Comparison of ENCODE assay signal across 16 cellular contexts in the genomic region with DNA sequence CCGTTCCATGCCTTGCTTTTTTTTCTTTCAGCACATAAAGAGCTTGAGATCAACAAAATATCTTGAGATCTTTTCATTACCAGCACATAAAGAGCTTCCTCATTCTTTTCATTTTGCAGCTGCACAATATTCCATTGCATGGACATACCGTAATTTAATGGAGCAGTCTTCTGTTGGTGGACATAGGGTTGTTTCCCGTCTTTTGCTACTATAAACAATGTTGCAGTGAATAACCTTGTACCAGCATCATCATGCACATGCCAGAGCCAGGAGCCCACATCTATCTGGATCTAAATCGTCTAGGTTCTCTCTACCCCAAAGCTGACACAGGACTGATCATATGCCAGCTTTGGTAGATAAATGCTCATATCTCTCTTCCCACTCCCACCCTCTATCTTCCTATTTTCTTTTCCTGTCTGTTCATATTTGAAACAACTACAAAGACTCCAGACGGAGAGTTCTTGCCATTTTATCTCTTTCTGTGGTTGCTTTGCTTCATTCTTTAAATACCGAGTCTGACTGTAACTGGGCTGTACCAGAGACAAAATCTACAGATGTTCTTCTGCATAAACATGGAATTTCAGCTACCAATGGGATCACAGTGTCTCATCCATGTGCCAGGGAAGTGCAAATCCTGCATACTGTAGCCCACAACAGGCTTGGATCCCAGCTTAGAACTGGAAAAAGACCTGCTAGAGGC. TPM values are rescaled to one million over a fixed set of nuclear protein-coding genes. Genes with fewer than 3 reads are reported as not detected.
DNase-seq lines count a peak whose midpoint lies in the region; ATAC-seq and TF ChIP-seq lines count a peak whose summit lies in the region.
"Had no signal": no experiment of that assay in that cellular context is flagged by ENCODE, and none has a peak within 500 bp of the region (broad histone marks: within the 10 kb centered on the region; RNA-seq: fewer than 3 reads in every experiment).

No MANE protein-coding gene starts in this region.

- H3K4me1 ChIP-seq in mesodermal cell (ENCODE audit: control insufficient read depth, insufficient read depth, low read length, poor library complexity, severe bottlenecking) (peaks cover 45% of the 10 kb centered on the region), stomach (peaks cover 20 to 39% (median 25%) of the 10 kb centered on the region in 4 donors)

- 85 to 88% methylated on average over 5 to 6 of the region's 6 CpGs for WGBS in mesodermal cell (ENCODE audit: insufficient coverage in 2 of 2), 2 experiments
- WGBS in stomach, 5 donors = 60 to 74% (median 64%) methylated on average over 6 of the region's 6 CpGs

- CTCF ChIA-PET in AG04450 (lab: Charles Lee) = interaction anchor here (1.0 to 1.4 kb wide), 4 partner anchors 37 to 172 kb away, joined by 3 to 5 read pairs (median 4); no protein-coding TSS in a partner anchor
- CTCF ChIA-PET in activated naive CD4-positive, alpha-beta T cell treated with anti-CD3 and anti-CD28 coated beads for 36 hours (lab: Charles Lee) = no interaction called here
- CTCF ChIA-PET in WTC11 (lab: Charles Lee) = no interaction called here

- H3K9me3 ChIP-seq in AG04450 (ENCODE audit: control insufficient read depth, insufficient read depth, low read length) = peaks cover 4% of the 10 kb centered on the region; the same call in 1 of the 2 replicates
- H3K9me3 ChIP-seq in mesodermal cell (ENCODE audit: control insufficient read depth, low read length) = peaks cover 6% of the 10 kb centered on the region
- H3K9me3 ChIP-seq in stomach = no peaks in the 10 kb centered on the region
- H3K9me3 ChIP-seq: ascending aorta, spleen had no signal

- no peak for TF ChIP-seq CTCF in AG04450 (IDR thresholded peaks at IDR 0.05; ENCODE audit: low read depth, low read length)
- TF ChIP-seq CTCF in HFFc6 (IDR thresholded peaks at IDR 0.05) = no peak
- no peak for TF ChIP-seq CTCF in brain (conservative IDR thresholded peaks at IDR 0.05)
- no peak for TF ChIP-seq CTCF in WTC11 (IDR thresholded peaks at IDR 0.05)
- TF ChIP-seq CTCF in stomach (IDR thresholded peaks at IDR 0.05) = no peak

- peak overlapping the region; percentile 68 for H3K27ac Mint-ChIP-seq in HFFc6
- H3K27ac Mint-ChIP-seq in brain = peak overlapping the region in 3 of 5 experiments; percentile 12 to 64 (median 40)
- H3K27ac Mint-ChIP-seq in activated naive CD4-positive, alpha-beta T cell treated with anti-CD3 and anti-CD28 coated beads for 36 hours = no peak overlapping the region
- no peak overlapping the region for H3K27ac Mint-ChIP-seq in WTC11
- H3K27ac Mint-ChIP-seq: CD8-positive, alpha-beta T cell; stimulated activated effector memory CD8-positive, alpha-beta T cell treated with anti-CD3 and anti-CD28 coated beads, Interleukin-12 subunit alpha, Interleukin-12 subunit beta, amount 100 ng/mL, for 72 hours had no signal

- H3K4me1 Mint-ChIP-seq in HFFc6 (ENCODE audit: low read depth) (peaks cover 73% of the 10 kb centered on the region), brain (peaks cover 42% of the 10 kb centered on the region), WTC11 (peaks cover 35% of the 10 kb centered on the region)
- peaks cover 22% of the 10 kb centered on the region for H3K4me1 Mint-ChIP-seq in activated naive CD4-positive, alpha-beta T cell treated with anti-CD3 and anti-CD28 coated beads for 36 hours (ENCODE audit: low read depth)

- H3K36me3 Mint-ChIP-seq in HFFc6 (ENCODE audit: low read depth) (no peaks in the 10 kb centered on the region), brain (no peaks in the 10 kb centered on the region), WTC11 (no peaks in the 10 kb centered on the region)
- no peaks in the 10 kb centered on the region for H3K36me3 Mint-ChIP-seq in activated naive CD4-positive, alpha-beta T cell treated with anti-CD3 and anti-CD28 coated beads for 36 hours (ENCODE audit: low read depth)

- peak; percentile 84 for DNase-seq in AG04450 (ENCODE audit: low read depth, low spot score)
- peak; percentile 89 for DNase-seq in HFFc6
- no peak for DNase-seq in inferior parietal cortex (ENCODE audit: extremely low spot score)
- DNase-seq in activated naive CD4-positive, alpha-beta T cell treated with anti-CD3 and anti-CD28 coated beads for 36 hours = no peak
- DNase-seq in WTC11 (ENCODE audit: low spot score) = no peak
- no peak for DNase-seq in stomach
- DNase-seq: CD8-positive, alpha-beta T cell; NCI-H2227 treated with DMSO at 0.1 percent for 48 hours; SHP77 treated with DMSO at 0.1 percent for 48 hours; spleen had no signal

- POLR2A ChIA-PET in AG04450 (lab: Yijun Ruan, JAX) = interaction anchor here (0.6 to 1.3 kb wide), 3 partner anchors 15 to 69 kb away, joined by 3 to 10 read pairs (median 8); no protein-coding TSS in a partner anchor
- POLR2A ChIA-PET in WTC11 (lab: Charles Lee) = no interaction called here

- no peak for ATAC-seq in WTC11
- ATAC-seq: CD8-positive, alpha-beta T cell; esophagus mucosa; GM12878; stimulated activated effector memory CD8-positive, alpha-beta T cell treated with anti-CD3 and anti-CD28 coated beads, Interleukin-12 subunit alpha, Interleukin-12 subunit beta, amount 100 ng/mL, for 72 hours had no signal

- H3K27me3 Mint-ChIP-seq in HFFc6 (ENCODE audit: insufficient read depth) = peaks cover 4% of the 10 kb centered on the region
- H3K27me3 Mint-ChIP-seq in brain = peaks cover 3% of the 10 kb centered on the region
- no peaks in the 10 kb centered on the region for H3K27me3 Mint-ChIP-seq in activated naive CD4-positive, alpha-beta T cell treated with anti-CD3 and anti-CD28 coated beads for 36 hours (ENCODE audit: low read depth)
- H3K27me3 Mint-ChIP-seq in WTC11 (ENCODE audit: low read depth) = peaks cover 14% of the 10 kb centered on the region

- peak overlapping the region; percentile 38 for H3K4me3 Mint-ChIP-seq in HFFc6
- H3K4me3 Mint-ChIP-seq in brain = peak overlapping the region in 1 of 5 experiments; percentile 10
- H3K4me3 Mint-ChIP-seq in activated naive CD4-positive, alpha-beta T cell treated with anti-CD3 and anti-CD28 coated beads for 36 hours = no peak overlapping the region
- no peak overlapping the region for H3K4me3 Mint-ChIP-seq in WTC11
- H3K4me3 Mint-ChIP-seq: CD8-positive, alpha-beta T cell; stimulated activated effector memory CD8-positive, alpha-beta T cell treated with anti-CD3 and anti-CD28 coated beads, Interleukin-12 subunit alpha, Interleukin-12 subunit beta, amount 100 ng/mL, for 72 hours had no signal

- H3K9me3 Mint-ChIP-seq in HFFc6 = no peaks in the 10 kb centered on the region
- H3K9me3 Mint-ChIP-seq in brain = peaks cover 0 to 5% (median 3%) of the 10 kb centered on the region in 5 experiments
- H3K9me3 Mint-ChIP-seq in activated naive CD4-positive, alpha-beta T cell treated with anti-CD3 and anti-CD28 coated beads for 36 hours = peaks cover 4% of the 10 kb centered on the region
- H3K9me3 Mint-ChIP-seq in WTC11 = 0 out of 2 replicates have a peak, but pooled peaks cover 4% of the 10 kb centered on the region
- H3K9me3 Mint-ChIP-seq: CD8-positive, alpha-beta T cell; stimulated activated effector memory CD8-positive, alpha-beta T cell treated with anti-CD3 and anti-CD28 coated beads, Interleukin-12 subunit alpha, Interleukin-12 subunit beta, amount 100 ng/mL, for 72 hours had no signal

- H3K27me3 ChIP-seq in AG04450 (ENCODE audit: control insufficient read depth, insufficient read depth, low read length) = no peaks in the 10 kb centered on the region
- no peaks in the 10 kb centered on the region for H3K27me3 ChIP-seq in stomach
- H3K27me3 ChIP-seq: ascending aorta, spleen had no signal

- H3K27ac ChIP-seq in AG04450 (ENCODE audit: low read depth, low read length) (peak overlapping the region; percentile 91), mesodermal cell (ENCODE audit: low read depth, low read length, severe bottlenecking) (peak overlapping the region; percentile 70), stomach (no peak overlapping the region)
- H3K27ac ChIP-seq: ascending aorta had no signal

- H3K36me3 ChIP-seq in mesodermal cell (ENCODE audit: control insufficient read depth, insufficient read depth, low read length) = no peaks in the 10 kb centered on the region
- no peaks in the 10 kb centered on the region for H3K36me3 ChIP-seq in stomach
- H3K36me3 ChIP-seq: ascending aorta, spleen had no signal

- intact Hi-C loops in activated naive CD4-positive, alpha-beta T cell treated with anti-CD3 and anti-CD28 coated beads for 36 hours (cut with micrococcal nuclease) = no loop called here
- intact Hi-C loops in stomach (cut with DNase I; ENCODE audit: low total_unique reads) = no loop called here

- TF ChIP-seq EP300 in stomach (IDR thresholded peaks at IDR 0.05) = no peak

- H3K4me3 ChIP-seq in AG04450 (ENCODE audit: low read depth, low read length) = 0 out of 2 replicates have a peak overlapping the region, but pooled peaks have one; percentile 17
- no peak overlapping the region for H3K4me3 ChIP-seq in mesodermal cell (ENCODE audit: extremely low read depth, insufficient read depth, low read length, poor library complexity, severe bottlenecking)
- no peak overlapping the region for H3K4me3 ChIP-seq in stomach
- H3K4me3 ChIP-seq: ascending aorta, GM12878, spleen had no signal

- no peak for TF ChIP-seq POLR2A in stomach (IDR thresholded peaks at IDR 0.05)

TF ChIP-seq in WTC11, 78 proteins besides CTCF, POLR2A, EP300 and RAD21 (continues in another document):
- TF ChIP-seq, protein P1, sequence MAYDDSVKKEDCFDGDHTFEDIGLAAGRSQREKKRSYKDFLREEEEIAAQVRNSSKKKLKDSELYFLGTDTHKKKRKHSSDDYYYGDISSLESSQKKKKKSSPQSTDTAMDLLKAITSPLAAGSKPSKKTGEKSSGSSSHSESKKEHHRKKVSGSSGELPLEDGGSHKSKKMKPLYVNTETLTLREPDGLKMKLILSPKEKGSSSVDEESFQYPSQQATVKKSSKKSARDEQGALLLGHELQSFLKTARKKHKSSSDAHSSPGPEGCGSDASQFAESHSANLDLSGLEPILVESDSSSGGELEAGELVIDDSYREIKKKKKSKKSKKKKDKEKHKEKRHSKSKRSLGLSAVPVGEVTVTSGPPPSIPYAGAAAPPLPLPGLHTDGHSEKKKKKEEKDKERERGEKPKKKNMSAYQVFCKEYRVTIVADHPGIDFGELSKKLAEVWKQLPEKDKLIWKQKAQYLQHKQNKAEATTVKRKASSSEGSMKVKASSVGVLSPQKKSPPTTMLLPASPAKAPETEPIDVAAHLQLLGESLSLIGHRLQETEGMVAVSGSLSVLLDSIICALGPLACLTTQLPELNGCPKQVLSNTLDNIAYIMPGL (CRISPR knock-in tag; IDR thresholded peaks at IDR 0.05) = no peak
- no peak for TF ChIP-seq CREM (CRISPR knock-in tag; IDR thresholded peaks at IDR 0.05)

RNA-seq across cellular contexts. Expression of a gene that starts 47.1 kb away (rescaled TPM):
- polyA plus RNA-seq in AG04450 (2011; rRNA removed) = 15.5 and 21.9 TPM in 2 replicates
- polyA minus RNA-seq in AG04450 (2011; rRNA and poly(A)+ RNA removed) = 94.0 and 97.6 TPM in 2 replicates
- total RNA-seq in HFFc6 (2021; fragmentation: NEBNext Ultra II Directional; extraction: Animal tissue kit (Norgen Biotek cat#: 25700)) = 10 to 100 TPM; 29.0 to 51.3 (median 35.6) TPM
- 31.8 TPM for polyA plus RNA-seq in brain (ENCODE audit: insufficient read depth, low read depth, low replicate concordance)
- 51.9 TPM for polyA plus RNA-seq in mesodermal cell (2013, experiment 1 of 2)
- 31.0 TPM for polyA plus RNA-seq in mesodermal cell (2013, experiment 2 of 2)
- total RNA-seq in activated naive CD4-positive, alpha-beta T cell treated with anti-CD3 and anti-CD28 coated beads for 36 hours = 10 to 100 TPM; 79.4 to 83.2 TPM
- 48.3 to 50.3 TPM (median 48.9 TPM) in 3 replicates for total RNA-seq in WTC11 (2021)
- total RNA-seq in stomach = 100 to 1,000 TPM; 122 to 395 (median 207) TPM
- 10 to 100 TPM; 33.1 to 42.5 (median 42.5) TPM for polyA plus RNA-seq in stomach

Comparison
In these comparisons a context has a peak if more than half of its experiments do, and no peak if none do; other contexts are left out.
1. DNase-seq: peak in AG04450 (single experiment) and HFFc6 (single experiment); none in inferior parietal cortex (single experiment), activated naive CD4-positive, alpha-beta T cell treated with anti-CD3 and anti-CD28 coated beads for 36 hours (single experiment), WTC11 (single experiment) and stomach (single experiment).
2. H3K27ac ChIP-seq: peak in AG04450 (single experiment) and mesodermal cell (single experiment); none in stomach (0 of 5).
3. H3K27ac Mint-ChIP-seq: peak in HFFc6 (single experiment) and brain (3 of 5); none in activated naive CD4-positive, alpha-beta T cell treated with anti-CD3 and anti-CD28 coated beads for 36 hours (single experiment) and WTC11 (single experiment).